In genomic region chr18:58671122-58671940, GRCh38 we compare ENCODE assay signal across 8 cellular contexts. TPM values are rescaled to one million over a fixed set of nuclear protein-coding genes. Genes with fewer than 3 reads are reported as not detected.
A peak's percentile ranks its signal among the peaks of the same experiment; 100 is the strongest.
DNase-seq lines count a peak whose midpoint lies in the region; ATAC-seq, FAIRE-seq and TF ChIP-seq lines count a peak whose summit lies in the region.

Gene MALT1, plus strand, starts transcription at chr18:58671465. Its CDS starts 179 bp downstream, at chr18:58671644.

- peak within 1 kb of the TSS; percentile 91 for H3K9ac ChIP-seq in keratinocyte (ENCODE audit: control insufficient read depth, extremely low read depth, insufficient read depth, low read length)

- H3K4me2 ChIP-seq in keratinocyte (ENCODE audit: control insufficient read depth, extremely low read depth, insufficient read depth, low read depth, low read length): peak within 1 kb of the TSS; percentile 94

- dilution Hi-C loops in keratinocyte (cut with MboI; ENCODE audit: extremely low pct_ligation_motif_present, low sequenced_read_pairs): no loop called here

- DNase-seq in AG09309 (ENCODE audit: low read depth): peak; percentile 57
- DNase-seq in NCI-H446 (lab: John Stamatoyannopoulos, UW): peak; percentile 61 to 90
- DNase-seq in activated CD4-positive, CD25-positive, alpha-beta regulatory T cell treated with anti-CD3 and anti-CD28 coated beads, Interleukin-2, amount 50 U/mL, for 16 hours (ENCODE audit: low read depth, low spot score): peak; percentile 88
- peak; percentile 92 for DNase-seq in central memory CD4-positive, alpha-beta T cell
- DNase-seq in keratinocyte (ENCODE audit: low read depth, low spot score): peak; percentile 52
- peak; percentile 96 to 97 for DNase-seq in stimulated activated CD4-positive, alpha-beta T cell treated with anti-CD3 and anti-CD28 coated beads, Interleukin-15, amount 100 ng/mL, for 1 hour (ENCODE audit: low read depth in 1 of 2, low spot score in 1 of 2)

- peak within 1 kb of the TSS; percentile 93 for H3K27ac ChIP-seq in keratinocyte (ENCODE audit: control insufficient read depth, insufficient read depth, low read length)

- peaks cover 46% of the 10 kb centered on the region for H3K79me2 ChIP-seq in keratinocyte (ENCODE audit: control insufficient read depth, insufficient read depth, low read length)

- peak within 1 kb of the TSS; percentile 60 for H2AFZ ChIP-seq in keratinocyte (ENCODE audit: control insufficient read depth, low read length)

- ATAC-seq in GM19025 (IDR thresholded peaks at IDR 0.05; ENCODE audit: low read depth, unreplicated experiment) (peak; percentile 83), HG03280 (IDR thresholded peaks at IDR 0.05; ENCODE audit: unreplicated experiment) (peak; percentile 79)

- FAIRE-seq in keratinocyte (lab: Jason Lieb, UNC): no peak

- peaks cover 3 to 18% of the 10 kb centered on the region in 2 experiments for H3K36me3 ChIP-seq in keratinocyte (ENCODE audit: control insufficient read depth in 2 of 2, extremely low read depth in 1 of 2, insufficient read depth in 2 of 2, low read length in 2 of 2)

- no peaks in the 10 kb centered on the region for H3K9me1 ChIP-seq in keratinocyte (ENCODE audit: control insufficient read depth, extremely low read depth, insufficient read depth, low read length)

- no peaks in the 10 kb centered on the region for H3K9me3 ChIP-seq in keratinocyte (ENCODE audit: control insufficient read depth, low read depth, low read length)

- no peaks in the 10 kb centered on the region for H4K20me1 ChIP-seq in keratinocyte (ENCODE audit: control insufficient read depth, extremely low read depth, insufficient read depth, low read length)

- H3K4me1 ChIP-seq in keratinocyte (ENCODE audit: control insufficient read depth, extremely low read depth, insufficient read depth, low read length): peaks cover 59% of the 10 kb centered on the region

- H3K27me3 ChIP-seq in keratinocyte (ENCODE audit: control insufficient read depth, extremely low read depth, insufficient read depth, low read length): no peaks in the 10 kb centered on the region

- H3K4me3 ChIP-seq in AG09309 (ENCODE audit: control insufficient read depth, low read depth, low read length) (peak within 1 kb of the TSS; percentile 73), keratinocyte (ENCODE audit: control insufficient read depth in 2 of 3, extremely low read depth in 1 of 3, insufficient read depth in 2 of 3, low read depth in 1 of 3, low read length in 3 of 3) (peak within 1 kb of the TSS; percentile 81 to 94 (median 88))

- TF ChIP-seq CTCF in AG09309 (IDR thresholded peaks at IDR 0.05; ENCODE audit: control insufficient read depth, insufficient read depth, low read depth, low read length, missing control alignments): no peak
- no peak for TF ChIP-seq CTCF in keratinocyte (optimal IDR thresholded peaks at IDR 0.05 in 1 of 3, IDR thresholded peaks at IDR 0.05 in 1 of 3, conservative IDR thresholded peaks at IDR 0.05 in 1 of 3; ENCODE audit: extremely low read depth in 1 of 3, insufficient read depth in 2 of 3, low read length in 3 of 3)

RNA-seq across cellular contexts. Expression of gene MALT1, which starts in this region (rescaled TPM):
- 32.4 to 52.1 TPM (median 35.2 TPM) in 3 replicates for polyA plus RNA-seq in keratinocyte
- polyA plus RNA-seq in keratinocyte (2011; ENCODE audit: low read depth): 168 TPM
- 23.2 and 57.4 TPM in 2 replicates for polyA plus RNA-seq in keratinocyte (2011; cell fraction: cytosol; rRNA removed)
- polyA plus RNA-seq in keratinocyte (2011; cell fraction: nucleus; rRNA removed): 45.1 and 46.7 TPM in 2 replicates
- 26.7 and 32.1 TPM in 2 replicates for polyA plus RNA-seq in keratinocyte (2012; ENCODE audit: low replicate concordance)
- 16.7 to 62.3 TPM (median 35.9 TPM) in 3 replicates for polyA minus RNA-seq in keratinocyte
- polyA minus RNA-seq in keratinocyte (2011; cell fraction: cytosol; rRNA and poly(A)+ RNA removed): 23.8 TPM
- polyA minus RNA-seq in keratinocyte (2011; cell fraction: nucleus; rRNA and poly(A)+ RNA removed): 29.8 and 58.3 TPM in 2 replicates

Comparison
In these comparisons a context has a peak if more than half of its experiments do, and no peak if none do; other contexts are left out.
1. Peak in every context shown above with its lines: DNase-seq, ATAC-seq, H3K4me3 ChIP-seq and H3K27ac ChIP-seq.